In the genomic region with DNA sequence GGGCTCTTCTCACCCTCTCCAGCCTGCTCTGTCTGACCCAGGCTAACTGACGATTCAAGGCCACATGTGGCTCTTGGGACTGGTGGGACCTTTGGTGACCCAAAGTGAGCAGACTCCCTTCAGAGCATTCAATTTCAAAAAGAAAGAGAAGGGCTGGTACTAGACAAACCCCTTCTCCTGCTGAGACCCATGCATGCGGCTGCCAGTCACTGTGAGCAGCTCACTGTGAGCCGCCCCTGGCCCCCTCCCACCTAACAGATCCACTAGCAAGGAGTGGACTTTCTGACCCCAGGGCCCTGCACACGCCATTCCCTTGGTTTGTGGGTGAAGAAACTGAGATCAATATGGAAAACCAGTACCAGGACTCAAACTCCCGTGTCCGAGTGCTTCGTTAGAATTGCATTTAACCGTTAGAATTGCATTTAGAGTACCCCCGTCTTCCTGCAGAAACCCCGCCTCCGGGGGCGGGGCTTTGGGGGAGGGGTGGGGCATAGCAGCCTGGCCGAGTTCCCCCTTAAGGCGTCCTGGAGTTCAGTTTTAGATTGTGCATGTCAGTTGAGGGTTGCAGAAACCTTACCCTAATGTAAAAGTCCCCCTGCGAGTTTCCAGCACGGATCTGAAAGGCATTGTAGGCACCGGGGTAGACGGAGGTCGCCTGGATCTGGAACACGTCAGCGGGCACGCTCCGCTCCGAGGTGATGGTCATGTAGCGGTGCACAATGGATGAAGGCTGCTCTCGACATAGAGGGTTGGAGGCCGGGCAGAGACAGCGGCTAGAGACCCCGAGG, we compare ENCODE assay signal across 10 cellular contexts. TPM values are rescaled to one million over a fixed set of nuclear protein-coding genes. Genes with fewer than 3 reads are reported as not detected.
DNase-seq lines count a peak whose midpoint lies in the region; TF ChIP-seq lines count a peak whose summit lies in the region.
"Had no signal": no experiment of that assay in that cellular context is flagged by ENCODE, and none has a peak within 500 bp of the region (broad histone marks: within the 10 kb centered on the region; RNA-seq: fewer than 3 reads in every experiment).

No MANE protein-coding gene starts in this region.

- WGBS in transverse colon (ENCODE audit: low coverage in 1 of 2), 2 donors = 74 to 91% methylated on average over 11 to 28 of the region's 29 CpGs

- H3K9me3 Mint-ChIP-seq in activated naive CD4-positive, alpha-beta T cell treated with anti-CD3 and anti-CD28 coated beads, Interleukin-2, amount 50 U/mL, for 24 hours = no peaks in the 10 kb centered on the region
- H3K9me3 Mint-ChIP-seq in activated CD4-positive, alpha-beta memory T cell treated with anti-CD3 and anti-CD28 coated beads for 36 hours = no peaks in the 10 kb centered on the region

- no peaks in the 10 kb centered on the region for H3K9me3 ChIP-seq in NT2/D1 (ENCODE audit: insufficient read depth, low read length)
- no peaks in the 10 kb centered on the region for H3K9me3 ChIP-seq in transverse colon
- H3K9me3 ChIP-seq: heart left ventricle had no signal

- H3K27me3 ChIP-seq in NT2/D1 (ENCODE audit: insufficient read depth, insufficient read length) = no peaks in the 10 kb centered on the region
- H3K27me3 ChIP-seq in rectal smooth muscle tissue (ENCODE audit: control insufficient read depth, insufficient read depth, low read length) = no peaks in the 10 kb centered on the region
- no peaks in the 10 kb centered on the region for H3K27me3 ChIP-seq in transverse colon
- H3K27me3 ChIP-seq: heart left ventricle had no signal

- TF ChIP-seq POLR2A in transverse colon (IDR thresholded peaks at IDR 0.05) = no peak

- peak overlapping the region; percentile 46 for H3K27ac Mint-ChIP-seq in activated naive CD4-positive, alpha-beta T cell treated with anti-CD3 and anti-CD28 coated beads, Interleukin-2, amount 50 U/mL, for 24 hours
- no peak overlapping the region for H3K27ac Mint-ChIP-seq in activated CD4-positive, alpha-beta memory T cell treated with anti-CD3 and anti-CD28 coated beads for 36 hours
- H3K27ac Mint-ChIP-seq: activated naive CD8-positive, alpha-beta T cell had no signal

- CTCF ChIA-PET in activated CD4-positive, alpha-beta memory T cell treated with anti-CD3 and anti-CD28 coated beads for 36 hours (lab: Charles Lee) = interaction anchor here (1.4 to 7.0 kb wide), 3 partner anchors 8 to 19 kb away, joined by 9 to 151 read pairs (median 18); a partner anchor contains a TSS

- H3K4me3 ChIP-seq in NT2/D1 (ENCODE audit: insufficient read length, low read depth) (no peak overlapping the region), rectal smooth muscle tissue (ENCODE audit: low read length) (no peak overlapping the region), transverse colon (no peak overlapping the region)
- H3K4me3 ChIP-seq: heart left ventricle had no signal

- POLR2A ChIA-PET in activated CD4-positive, alpha-beta memory T cell treated with anti-CD3 and anti-CD28 coated beads for 36 hours (lab: Charles Lee) = interaction anchor here (2.3 to 4.8 kb wide), 2 partner anchors 8 to 11 kb away, joined by 5 to 56 read pairs; a partner anchor contains a TSS

- intact Hi-C loops in transverse colon (cut with DNase I; ENCODE audit: low total_unique reads) = no loop called here
- intact Hi-C loops in activated CD4-positive, alpha-beta memory T cell treated with anti-CD3 and anti-CD28 coated beads for 36 hours (cut with micrococcal nuclease) = no loop called here

- H3K36me3 Mint-ChIP-seq in activated naive CD4-positive, alpha-beta T cell treated with anti-CD3 and anti-CD28 coated beads, Interleukin-2, amount 50 U/mL, for 24 hours = peaks cover 4% of the 10 kb centered on the region
- peaks cover 31% of the 10 kb centered on the region for H3K36me3 Mint-ChIP-seq in activated CD4-positive, alpha-beta memory T cell treated with anti-CD3 and anti-CD28 coated beads for 36 hours
- H3K36me3 Mint-ChIP-seq: activated naive CD8-positive, alpha-beta T cell had no signal

- in situ Hi-C loops in transverse colon (cut with MboI; ENCODE audit: low pct_ligation_motif_present in 1 of 4, low pct_unique_long_range_greater_than_20kb in 1 of 4, low sequenced_read_pairs in 3 of 4) = no loop called here

- H3K4me3 Mint-ChIP-seq in activated naive CD4-positive, alpha-beta T cell treated with anti-CD3 and anti-CD28 coated beads, Interleukin-2, amount 50 U/mL, for 24 hours = no peak overlapping the region
- no peak overlapping the region for H3K4me3 Mint-ChIP-seq in activated CD4-positive, alpha-beta memory T cell treated with anti-CD3 and anti-CD28 coated beads for 36 hours
- H3K4me3 Mint-ChIP-seq: activated naive CD8-positive, alpha-beta T cell had no signal

- no peak for TF ChIP-seq CTCF in transverse colon (IDR thresholded peaks at IDR 0.05)

- TF ChIP-seq EP300 in transverse colon (IDR thresholded peaks at IDR 0.05; ENCODE audit: low read depth) = no peak

- H3K36me3 ChIP-seq in NT2/D1 (ENCODE audit: insufficient read depth, insufficient read length, low read length) (peaks cover 86% of the 10 kb centered on the region), rectal smooth muscle tissue (ENCODE audit: control insufficient read depth, insufficient read depth, low read length) (peaks cover 25% of the 10 kb centered on the region), transverse colon (peaks cover 0 to 20% (median 9%) of the 10 kb centered on the region in 4 donors)

- H3K27ac ChIP-seq in rectal smooth muscle tissue (ENCODE audit: low read depth, low read length) (peak overlapping the region; percentile 2), transverse colon (no peak overlapping the region)

- H3K4me1 ChIP-seq in NT2/D1 (ENCODE audit: insufficient read depth, insufficient read length) (peaks cover 36% of the 10 kb centered on the region), rectal smooth muscle tissue (ENCODE audit: control insufficient read depth, insufficient read depth, low read length) (peaks cover 8% of the 10 kb centered on the region), transverse colon (peaks cover 3 to 23% (median 15%) of the 10 kb centered on the region in 4 donors)

- H3K9ac ChIP-seq in NT2/D1 (ENCODE audit: insufficient read length, low read depth) (peak overlapping the region; percentile 24), rectal smooth muscle tissue (ENCODE audit: low read length) (no peak overlapping the region)

- H3K4me1 Mint-ChIP-seq in activated naive CD4-positive, alpha-beta T cell treated with anti-CD3 and anti-CD28 coated beads, Interleukin-2, amount 50 U/mL, for 24 hours = peaks cover 12% of the 10 kb centered on the region
- peaks cover 11% of the 10 kb centered on the region for H3K4me1 Mint-ChIP-seq in activated CD4-positive, alpha-beta memory T cell treated with anti-CD3 and anti-CD28 coated beads for 36 hours (ENCODE audit: low read depth)

- H3K27me3 Mint-ChIP-seq in activated naive CD4-positive, alpha-beta T cell treated with anti-CD3 and anti-CD28 coated beads, Interleukin-2, amount 50 U/mL, for 24 hours = no peaks in the 10 kb centered on the region
- no peaks in the 10 kb centered on the region for H3K27me3 Mint-ChIP-seq in activated CD4-positive, alpha-beta memory T cell treated with anti-CD3 and anti-CD28 coated beads for 36 hours
- H3K27me3 Mint-ChIP-seq: activated naive CD8-positive, alpha-beta T cell had no signal

- DNase-seq in activated naive CD4-positive, alpha-beta T cell (lab: John Stamatoyannopoulos, UW) = no peak
- DNase-seq in NT2/D1 (ENCODE audit: low read depth, low spot score) (no peak), germinal center (ENCODE audit: low spot score) (peak; percentile 54), transverse colon (no peak), COLO829 (ENCODE audit: low spot score) (no peak)
- no peak for DNase-seq in activated CD4-positive, alpha-beta memory T cell treated with anti-CD3 and anti-CD28 coated beads for 36 hours

RNA-seq across cellular contexts. Expression of a gene that starts 5.1 kb away (rescaled TPM):
- total RNA-seq in transverse colon = 10 to 100 TPM; 15.2 to 34.4 (median 25.1) TPM
- 10 to 100 TPM; 11.5 to 12.5 TPM for total RNA-seq in activated CD4-positive, alpha-beta memory T cell treated with anti-CD3 and anti-CD28 coated beads for 36 hours

RNA-seq across cellular contexts. Expression of a gene that starts 7.2 kb away (rescaled TPM):
- total RNA-seq in transverse colon = 100 to 1,000 TPM in 1 of 4 donors, 10 to 100 TPM in 3; 58.3 to 191 (median 81.2) TPM
- 10 to 100 TPM; 69.8 to 71.7 TPM for total RNA-seq in activated CD4-positive, alpha-beta memory T cell treated with anti-CD3 and anti-CD28 coated beads for 36 hours

RNA-seq across cellular contexts. Expression of a gene that starts 9.5 kb away (rescaled TPM):
- total RNA-seq in transverse colon = 1,000 to 10,000 TPM; 1,308 to 1,852 (median 1,703) TPM
- 1,000 to 10,000 TPM; 1,166 to 1,191 TPM for total RNA-seq in activated CD4-positive, alpha-beta memory T cell treated with anti-CD3 and anti-CD28 coated beads for 36 hours

RNA-seq across cellular contexts. Expression of a gene that starts 12.2 kb away (rescaled TPM):
- 1 to 10 TPM in 2 of 4 donors, not detected in 2; 1.1 to 1.8 TPM for total RNA-seq in transverse colon
- 10 to 100 TPM; 11.1 to 13.2 TPM for total RNA-seq in activated CD4-positive, alpha-beta memory T cell treated with anti-CD3 and anti-CD28 coated beads for 36 hours

RNA-seq across cellular contexts. Expression of a gene that starts 20.8 kb away (rescaled TPM):
- total RNA-seq in transverse colon = 10 to 100 TPM; 53.4 to 82.6 (median 75.9) TPM
- total RNA-seq in activated CD4-positive, alpha-beta memory T cell treated with anti-CD3 and anti-CD28 coated beads for 36 hours = 100 to 1,000 TPM in 1 of 2 experiments, 10 to 100 TPM in 1; 94.2 to 101 TPM
